Comparison of ENCODE assay signal across 8 cellular contexts in genomic region chr16:15054357-15055140, GRCh38. TPM values are rescaled to one million over a fixed set of nuclear protein-coding genes. Genes with fewer than 3 reads are reported as not detected.
DNase-seq lines count a peak whose midpoint lies in the region; TF ChIP-seq lines count a peak whose summit lies in the region.

No MANE protein-coding gene starts in this region.

- no peaks in the 10 kb centered on the region for H3K27me3 Mint-ChIP-seq in T-helper 1 cell treated with Interleukin-12 subunit alpha and Interleukin-12 subunit beta and Interleukin-4 antibody, amounts not matched to agents 30 μg/mL and 1 μg/mL, for 36 hours (ENCODE audit: low read depth)
- no peaks in the 10 kb centered on the region for H3K27me3 Mint-ChIP-seq in activated naive CD8-positive, alpha-beta T cell

- H3K4me3 Mint-ChIP-seq in T-helper 1 cell treated with Interleukin-12 subunit alpha and Interleukin-12 subunit beta and Interleukin-4 antibody, amounts not matched to agents 30 μg/mL and 1 μg/mL, for 36 hours: peak overlapping the region; percentile 91
- H3K4me3 Mint-ChIP-seq in activated naive CD8-positive, alpha-beta T cell: peak overlapping the region; percentile 89

- H3K36me3 ChIP-seq in kidney epithelial cell (ENCODE audit: control insufficient read depth, insufficient read depth, low read length) (no peaks in the 10 kb centered on the region), adrenal gland (replicated peaks in 1 of 2) (peaks cover 0 to 11% of the 10 kb centered on the region in 2 donors)

- H3K27ac Mint-ChIP-seq in T-helper 1 cell treated with Interleukin-12 subunit alpha and Interleukin-12 subunit beta and Interleukin-4 antibody, amounts not matched to agents 30 μg/mL and 1 μg/mL, for 36 hours: peak overlapping the region; percentile 78
- H3K27ac Mint-ChIP-seq in activated naive CD8-positive, alpha-beta T cell: peak overlapping the region; percentile 71

- H3K27ac ChIP-seq in substantia nigra (ENCODE audit: low read depth, low read length, poor library complexity, severe bottlenecking) (peak overlapping the region; percentile 71), adrenal gland (no peak overlapping the region)

- no peaks in the 10 kb centered on the region for H3K27me3 ChIP-seq in kidney epithelial cell (ENCODE audit: control insufficient read depth, insufficient read depth, low read length)
- no peaks in the 10 kb centered on the region for H3K27me3 ChIP-seq in adrenal gland

- H3K4me3 ChIP-seq in kidney epithelial cell (ENCODE audit: low read depth, low read length): peak overlapping the region; percentile 97
- H3K4me3 ChIP-seq in adrenal gland: peak overlapping the region in 1 of 4 donors; percentile 98

- no peaks in the 10 kb centered on the region for H3K9me3 Mint-ChIP-seq in T-helper 1 cell treated with Interleukin-12 subunit alpha and Interleukin-12 subunit beta and Interleukin-4 antibody, amounts not matched to agents 30 μg/mL and 1 μg/mL, for 36 hours
- no peaks in the 10 kb centered on the region for H3K9me3 Mint-ChIP-seq in activated naive CD8-positive, alpha-beta T cell (ENCODE audit: low read depth)

- peaks cover 20% of the 10 kb centered on the region for H3K4me1 Mint-ChIP-seq in T-helper 1 cell treated with Interleukin-12 subunit alpha and Interleukin-12 subunit beta and Interleukin-4 antibody, amounts not matched to agents 30 μg/mL and 1 μg/mL, for 36 hours (ENCODE audit: low read depth)
- peaks cover 22% of the 10 kb centered on the region for H3K4me1 Mint-ChIP-seq in activated naive CD8-positive, alpha-beta T cell (ENCODE audit: low read depth)

- H3K9me3 ChIP-seq in adrenal gland (replicated peaks in 1 of 3): no peaks in the 10 kb centered on the region

- DNase-seq in T-helper 1 cell (no peak), kidney epithelial cell (ENCODE audit: low read depth) (no peak), substantia nigra (lab: John Stamatoyannopoulos, UW) (no peak), adrenal gland (no peak)
- no peak for DNase-seq in stimulated activated naive CD4-positive, alpha-beta T cell treated with Interleukin-2 at 50 U/mL for 16 hours (lab: John Stamatoyannopoulos, UW)
- DNase-seq in activated effector memory CD4-positive, alpha-beta T cell treated with anti-CD3 and anti-CD28 coated beads, Interleukin-2, amount 50 U/mL, for 16 hours: no peak

- no peak for TF ChIP-seq CTCF in kidney epithelial cell (IDR thresholded peaks at IDR 0.05; ENCODE audit: insufficient read depth, low read length, poor library complexity, severe bottlenecking)
- no peak for TF ChIP-seq CTCF in adrenal gland (IDR thresholded peaks at IDR 0.05)

- H3K36me3 Mint-ChIP-seq in T-helper 1 cell treated with Interleukin-12 subunit alpha and Interleukin-12 subunit beta and Interleukin-4 antibody, amounts not matched to agents 30 μg/mL and 1 μg/mL, for 36 hours (ENCODE audit: low read depth): peaks cover 6% of the 10 kb centered on the region
- H3K36me3 Mint-ChIP-seq in activated naive CD8-positive, alpha-beta T cell: no peaks in the 10 kb centered on the region

- TF ChIP-seq POLR2A in adrenal gland (IDR thresholded peaks at IDR 0.05): no peak

- WGBS in adrenal gland, 4 donors: 83 to 87% (median 85%) methylated on average over 19 of the region's 19 CpGs

- peaks cover 0 to 4% of the 10 kb centered on the region in 2 donors for H3K4me1 ChIP-seq in adrenal gland (replicated peaks in 1 of 2)

- intact Hi-C loops in adrenal gland (cut with DNase I): no loop called here

RNA-seq across cellular contexts. Expression of gene NTAN1, which starts 1.3 kb away (rescaled TPM):
- total RNA-seq in kidney epithelial cell (39.9 and 74.9 TPM in 2 replicates), adrenal gland (10 to 100 TPM; 14.6 to 52.2 (median 26.6) TPM)
- polyA plus RNA-seq in adrenal gland: 10 to 100 TPM; 29.2 to 49.0 (median 31.4) TPM

RNA-seq across cellular contexts. Expression of gene RRN3, which starts 39.5 kb away (rescaled TPM):
- total RNA-seq in kidney epithelial cell (34.8 and 40.3 TPM in 2 replicates), adrenal gland (10 to 100 TPM; 15.0 to 42.3 (median 27.4) TPM)
- polyA plus RNA-seq in adrenal gland: 10 to 100 TPM; 13.6 to 35.7 (median 15.8) TPM
